ENCODE assay signal across 6 cellular contexts in the genomic region with DNA sequence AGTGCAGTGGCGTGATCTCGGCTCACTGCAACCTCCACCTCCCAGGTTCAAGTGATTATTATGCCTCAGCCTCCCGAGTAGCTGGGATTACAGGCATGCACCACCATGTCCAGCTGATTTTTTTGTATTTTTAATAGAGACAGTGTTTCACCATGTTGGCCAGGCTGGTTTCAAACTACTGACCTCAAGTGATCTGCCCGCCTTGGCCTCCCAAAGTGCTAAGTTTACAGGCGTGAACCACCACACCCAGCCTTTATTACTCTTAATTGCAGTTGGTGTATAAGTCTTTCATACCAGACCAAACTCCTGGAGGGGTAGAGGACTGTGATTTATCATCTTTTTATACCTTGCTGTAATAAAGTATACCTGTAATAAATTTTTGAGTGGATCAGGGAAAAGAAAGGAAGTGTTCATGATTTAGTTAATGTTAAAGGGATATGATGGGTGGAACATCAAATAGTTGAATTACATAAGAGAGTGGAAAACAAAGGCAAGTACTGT. TPM values are rescaled to one million over a fixed set of nuclear protein-coding genes. Genes with fewer than 3 reads are reported as not detected.
DNase-seq lines count a peak whose midpoint lies in the region; ATAC-seq, FAIRE-seq and TF ChIP-seq lines count a peak whose summit lies in the region.
"Not testable (repeated sequence)": the region's sequence is repeated elsewhere in the genome, so short reads cannot be mapped to it uniquely, and the experiment has no call there.

No MANE protein-coding gene starts in this region.

- in situ Hi-C loops in transverse colon (cut with MboI; ENCODE audit: low pct_ligation_motif_present in 1 of 4, low pct_unique_long_range_greater_than_20kb in 1 of 4, low sequenced_read_pairs in 3 of 4) = not testable (repeated sequence)

- peak overlapping the region in 1 of 4 donors; percentile 6 for H3K27ac ChIP-seq in pancreas
- peak overlapping the region; percentile 20 to 72 (median 56) for H3K27ac ChIP-seq in transverse colon

- not testable (repeated sequence) for H3K27me3 ChIP-seq in pancreas, transverse colon

- TF ChIP-seq CTCF in pancreas (IDR thresholded peaks at IDR 0.05); transverse colon (IDR thresholded peaks at IDR 0.05): not testable (repeated sequence)

- not testable (repeated sequence) for DNase-seq in H54 (ENCODE audit: insufficient read length, low spot score); pancreas
- DNase-seq in NCI-H69 (lab: John Stamatoyannopoulos, UW) (peak; percentile 23), left colon (peak; percentile 48 to 64), transverse colon (peak; percentile 61)

- intact Hi-C loops in left colon (cut with DNase I, micrococcal nuclease); pancreas (cut with DNase I); transverse colon (cut with DNase I; ENCODE audit: low total_unique reads): not testable (repeated sequence)

- FAIRE-seq in H54 (lab: Jason Lieb, UNC) (peak; percentile 86), colon (lab: Jason Lieb, UNC) (peak; percentile 90), pancreas (lab: Jason Lieb, UNC) (peak; percentile 75)

- H3K9me3 ChIP-seq in pancreas, transverse colon: not testable (repeated sequence)

- not testable (repeated sequence) for TF ChIP-seq POLR2A in H54 (IDR thresholded peaks at IDR 0.05; ENCODE audit: low read depth, low read length); transverse colon (IDR thresholded peaks at IDR 0.05)

- H3K36me3 ChIP-seq in pancreas = not testable (repeated sequence)
- peaks cover 0 to 12% (median 0%) of the 10 kb centered on the region in 4 donors for H3K36me3 ChIP-seq in transverse colon

- 90% methylated on average over 5 of the region's 5 CpGs for WGBS in pancreas, 2 donors
- 63 to 100% methylated on average over 1 to 5 of the region's 5 CpGs for WGBS in transverse colon (ENCODE audit: low coverage in 1 of 2), 2 donors

- H3K4me3 ChIP-seq in pancreas, transverse colon: not testable (repeated sequence)

- TF ChIP-seq EP300 in transverse colon (IDR thresholded peaks at IDR 0.05; ENCODE audit: low read depth) = not testable (repeated sequence)

- ATAC-seq in left colon = peak; percentile 95
- peak in 1 of 4 donors; percentile 20 for ATAC-seq in pancreas

- H3K4me1 ChIP-seq in pancreas = not testable (repeated sequence)
- peaks cover 0 to 32% (median 24%) of the 10 kb centered on the region in 4 donors for H3K4me1 ChIP-seq in transverse colon

RNA-seq across cellular contexts. Expression of a gene that starts 52.6 kb away (rescaled TPM):
- total RNA-seq in left colon = 10 to 100 TPM; 84.1 to 99.1 TPM
- 10 to 100 TPM; 20.4 to 32.1 (median 24.1) TPM for total RNA-seq in pancreas
- polyA plus RNA-seq in pancreas = 10 to 100 TPM; 14.2 to 30.6 TPM
- total RNA-seq in transverse colon = 10 to 100 TPM; 13.1 to 87.8 (median 74.6) TPM
